In the genomic region with DNA sequence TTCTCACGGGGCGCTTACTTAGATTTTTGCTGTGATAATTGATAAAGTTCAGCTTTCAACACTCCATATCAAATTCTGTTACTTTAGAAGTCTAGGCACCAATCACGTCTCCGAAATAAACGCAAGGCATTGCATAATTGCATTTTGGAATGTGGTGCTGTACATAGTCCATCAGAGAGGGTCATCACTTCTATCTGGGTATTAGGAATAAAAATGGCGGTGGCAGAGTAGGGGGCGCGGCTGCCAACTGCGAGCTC, we compare ENCODE assay signal across 8 cellular contexts. TPM values are rescaled to one million over a fixed set of nuclear protein-coding genes. Genes with fewer than 3 reads are reported as not detected.
DNase-seq lines count a peak whose midpoint lies in the region; ATAC-seq and TF ChIP-seq lines count a peak whose summit lies in the region.

No MANE protein-coding gene starts in this region.

- peaks cover 8% of the 10 kb centered on the region; the same call in 1 of the 2 replicates for H3K36me3 ChIP-seq in DND-41 (ENCODE audit: insufficient read depth, low read length)
- peaks cover 14% of the 10 kb centered on the region for H3K36me3 ChIP-seq in RWPE2 (ENCODE audit: low read depth)
- peaks cover 0 to 10% (median 1%) of the 10 kb centered on the region in 4 donors for H3K36me3 ChIP-seq in esophagus muscularis mucosa

- H3K27me3 Mint-ChIP-seq in progenitor cell of endocrine pancreas = no peaks in the 10 kb centered on the region

- peaks cover 7% of the 10 kb centered on the region for H3K36me3 Mint-ChIP-seq in progenitor cell of endocrine pancreas (ENCODE audit: insufficient read depth)

- ATAC-seq in DND-41 (ENCODE audit: insufficient read depth, low read depth) (no peak), RWPE2 (ENCODE audit: low read depth) (no peak), HG02571 (IDR thresholded peaks at IDR 0.05; ENCODE audit: unreplicated experiment) (no peak), esophagus mucosa (no peak)

- peaks cover 7% of the 10 kb centered on the region; the same call in 1 of the 2 replicates for H4K20me1 ChIP-seq in DND-41 (ENCODE audit: insufficient read depth, low read length)

- peak overlapping the region; percentile 94 for H3K4me3 Mint-ChIP-seq in progenitor cell of endocrine pancreas (ENCODE audit: low read depth)

- intact Hi-C loops in esophagus muscularis mucosa (cut with DNase I) = no loop called here

- peak overlapping the region; percentile 73 for H3K4me2 ChIP-seq in DND-41 (ENCODE audit: insufficient read depth, low read length)

- peak overlapping the region; percentile 42 for H3K9ac ChIP-seq in DND-41 (ENCODE audit: low read depth, low read length)

- H3K9me3 ChIP-seq in DND-41 (ENCODE audit: insufficient read depth, low read length, severe bottlenecking) (no peaks in the 10 kb centered on the region), RWPE2 (ENCODE audit: severe bottlenecking) (no peaks in the 10 kb centered on the region), esophagus muscularis mucosa (no peaks in the 10 kb centered on the region)

- no peak for DNase-seq in DND-41
- DNase-seq in RWPE2 (ENCODE audit: low spot score) = no peak
- no peak for DNase-seq in esophagus muscularis mucosa (ENCODE audit: extremely low spot score)
- DNase-seq in progenitor cell of endocrine pancreas (ENCODE audit: low spot score, unreplicated experiment) = no peak
- DNase-seq in SIG-M5 treated with dmso at 0.1 percent for 504 hours (lab: John Stamatoyannopoulos, UW; ENCODE audit: unreplicated experiment) = no peak
- DNase-seq in DMS153 treated with DMSO at 0.1 percent for 48 hours (lab: John Stamatoyannopoulos, UW; ENCODE audit: unreplicated experiment) = no peak

- no peaks in the 10 kb centered on the region for H3K27me3 ChIP-seq in DND-41 (ENCODE audit: insufficient read depth, low read length, poor library complexity)
- no peaks in the 10 kb centered on the region for H3K27me3 ChIP-seq in RWPE2 (ENCODE audit: insufficient read depth, poor library complexity, severe bottlenecking)
- H3K27me3 ChIP-seq in esophagus muscularis mucosa = no peaks in the 10 kb centered on the region

- peaks cover 28% of the 10 kb centered on the region for H3K79me2 ChIP-seq in DND-41 (ENCODE audit: insufficient read depth, low read length)

- 15% methylated on average over 8 of the region's 9 CpGs for WGBS in esophagus muscularis mucosa

- TF ChIP-seq EP300 in esophagus muscularis mucosa (IDR thresholded peaks at IDR 0.05) = no peak

- H3K27ac Mint-ChIP-seq in progenitor cell of endocrine pancreas = peak overlapping the region; percentile 65

- peaks cover 41% of the 10 kb centered on the region for H3K4me1 Mint-ChIP-seq in progenitor cell of endocrine pancreas (ENCODE audit: low read depth)

- H3K4me1 ChIP-seq in DND-41 (ENCODE audit: insufficient read depth, low read length) (peaks cover 35% of the 10 kb centered on the region), RWPE2 (ENCODE audit: insufficient read depth, poor library complexity, severe bottlenecking) (peaks cover 23% of the 10 kb centered on the region), esophagus muscularis mucosa (peaks cover 69 to 84% (median 82%) of the 10 kb centered on the region in 4 donors)

- no peaks in the 10 kb centered on the region for H3K9me3 Mint-ChIP-seq in progenitor cell of endocrine pancreas (ENCODE audit: low read depth)

- H3K27ac ChIP-seq in DND-41 (ENCODE audit: low read length) (peak overlapping the region; percentile 65), RWPE2 (ENCODE audit: poor library complexity, severe bottlenecking) (peak overlapping the region; percentile 73), esophagus muscularis mucosa (replicated peaks in 1 of 4) (peak overlapping the region; percentile 84 to 95 (median 87))

- TF ChIP-seq POLR2A in esophagus muscularis mucosa (IDR thresholded peaks at IDR 0.05; ENCODE audit: low read depth) = no peak

- H3K4me3 ChIP-seq in DND-41 (ENCODE audit: low read depth in 1 of 2, low read length in 2 of 2) (peak overlapping the region in 1 of 2 experiments; percentile 54; a peak in 3 of 4 replicates), RWPE2 (ENCODE audit: severe bottlenecking) (no peak overlapping the region), esophagus muscularis mucosa (peak overlapping the region; percentile 71 to 81 (median 74))

- H2AFZ ChIP-seq in DND-41 (ENCODE audit: low read depth, low read length) = peak overlapping the region; percentile 77

- no peak for TF ChIP-seq CTCF in DND-41 (IDR thresholded peaks at IDR 0.05; ENCODE audit: borderline replicate concordance, extremely low read depth, low read length, poor library complexity, severe bottlenecking)
- TF ChIP-seq CTCF in RWPE2 (IDR thresholded peaks at IDR 0.05; ENCODE audit: poor library complexity, severe bottlenecking) = no peak
- no peak for TF ChIP-seq CTCF in esophagus muscularis mucosa (IDR thresholded peaks at IDR 0.05)
- no peak for TF ChIP-seq CTCF in progenitor cell of endocrine pancreas (IDR thresholded peaks at IDR 0.05; ENCODE audit: unreplicated experiment)

RNA-seq across cellular contexts. Expression of a gene that starts 0.4 kb away (rescaled TPM):
- total RNA-seq in esophagus muscularis mucosa (10 to 100 TPM in 1 of 4 donors, 1 to 10 TPM in 3; 1.3 to 60.6 (median 7.0) TPM), progenitor cell of endocrine pancreas (14.2 and 18.9 TPM in 2 replicates), esophagus mucosa (17.6 TPM)

RNA-seq across cellular contexts. Expression of a gene that starts 2.4 kb away (rescaled TPM):
- total RNA-seq in esophagus muscularis mucosa = 10 to 100 TPM; 58.0 to 87.4 (median 72.9) TPM
- 269 and 271 TPM in 2 replicates for total RNA-seq in progenitor cell of endocrine pancreas
- 55.0 TPM for total RNA-seq in esophagus mucosa

RNA-seq across cellular contexts. Expression of a gene that starts 40.9 kb away (rescaled TPM):
- total RNA-seq in esophagus muscularis mucosa (100 to 1,000 TPM; 101 to 127 (median 118) TPM), progenitor cell of endocrine pancreas (0.27 and 0.46 TPM in 2 replicates), esophagus mucosa (21.2 TPM)

Comparison
In these comparisons a context has a peak if more than half of its experiments do, and no peak if none do; other contexts are left out.
1. RNA of a gene that starts 40.9 kb away (total RNA-seq): 101 to 127 TPM in esophagus muscularis mucosa and 21.2 TPM in esophagus mucosa (single experiment); 0.27 to 0.46 TPM in progenitor cell of endocrine pancreas; every median in the first group is over 10 times any median in the second.
2. Peak in every context shown above with its lines, with median percentiles within 50 percentile points of each other: H3K27ac ChIP-seq.